ENCODE assay signal across 22 cellular contexts in genomic region chr11:58625086-58625485, GRCh38.
"Had no signal": no experiment of that assay in that cellular context is flagged by ENCODE, and none has a peak within 500 bp of the region (broad histone marks: within the 10 kb centered on the region; RNA-seq: fewer than 3 reads in every experiment).

No MANE protein-coding gene starts in this region.

- H3K9me3 Mint-ChIP-seq: effector memory CD8-positive, alpha-beta T cell; naive thymus-derived CD8-positive, alpha-beta T cell; T-helper 1 cell treated with Interleukin-12 subunit alpha and Interleukin-12 subunit beta and Interleukin-4 antibody, amounts not matched to agents 30 μg/mL and 1 μg/mL, for 36 hours had no signal

- H3K9me3 ChIP-seq: left ventricle myocardium inferior, mucosa of descending colon, sigmoid colon, tibial nerve had no signal

- H3K27ac Mint-ChIP-seq: activated naive CD8-positive, alpha-beta T cell; effector memory CD8-positive, alpha-beta T cell; T-helper 1 cell treated with Interleukin-12 subunit alpha and Interleukin-12 subunit beta and Interleukin-4 antibody, amounts not matched to agents 30 μg/mL and 1 μg/mL, for 36 hours had no signal

- H3K27me3 ChIP-seq: cardiac muscle cell, sigmoid colon, tibial nerve had no signal

- H3K9ac ChIP-seq: parathyroid adenoma had no signal

- H3K27me3 Mint-ChIP-seq: activated naive CD8-positive, alpha-beta T cell; effector memory CD8-positive, alpha-beta T cell; naive thymus-derived CD8-positive, alpha-beta T cell had no signal

- H3K4me3 Mint-ChIP-seq: activated naive CD8-positive, alpha-beta T cell; effector memory CD8-positive, alpha-beta T cell; naive thymus-derived CD8-positive, alpha-beta T cell; T-helper 1 cell treated with Interleukin-12 subunit alpha and Interleukin-12 subunit beta and Interleukin-4 antibody, amounts not matched to agents 30 μg/mL and 1 μg/mL, for 36 hours had no signal

- H3K27ac ChIP-seq: cardiac muscle cell, left ventricle myocardium inferior, parathyroid adenoma, sigmoid colon, VCaP had no signal

- H3K4me3 ChIP-seq: cardiac muscle cell, left ventricle myocardium inferior, mucosa of descending colon, sigmoid colon had no signal

- ATAC-seq: effector memory CD8-positive, alpha-beta T cell; mucosa of descending colon; naive thymus-derived CD8-positive, alpha-beta T cell had no signal

- DNase-seq: activated CD4-positive, alpha-beta T cell treated with anti-CD3 and anti-CD28 coated beads for 1 hour; activated CD8-positive, alpha-beta memory T cell treated with anti-CD3 and anti-CD28 coated beads for 24 hours; activated CD8-positive, alpha-beta memory T cell treated with anti-CD3 and anti-CD28 coated beads, Interleukin-2, amount 50 U/mL, for 48 hours; activated gamma-delta T cell; effector memory CD8-positive, alpha-beta T cell; foreskin melanocyte; head of caudate nucleus; kidney; left ventricle myocardium inferior; mucosa of descending colon; naive thymus-derived CD8-positive, alpha-beta T cell; sigmoid colon; stimulated activated CD4-positive, alpha-beta T cell treated with anti-CD3 and anti-CD28 coated beads, Interleukin-12 subunit alpha, Interleukin-12 subunit beta, amount 100 ng/mL, for 4 hours; stimulated activated CD4-positive, alpha-beta T cell treated with anti-CD3 and anti-CD28 coated beads, Interleukin-2, amount 100 ng/mL, for 24 hours; stimulated activated naive CD8-positive, alpha-beta T cell treated with anti-CD3 and anti-CD28 coated beads, Interleukin-15, Interleukin-2, amounts not matched to agents 100 U/mL and 50 U/mL, for 24 hours; substantia nigra had no signal
